In genomic region chr22:24498826-24499225, GRCh38 we compare ENCODE assay signal across 21 cellular contexts. TPM values are rescaled to one million over a fixed set of nuclear protein-coding genes. Genes with fewer than 3 reads are reported as not detected.
"Had no signal": no experiment of that assay in that cellular context is flagged by ENCODE, and none has a peak within 500 bp of the region (broad histone marks: within the 10 kb centered on the region; RNA-seq: fewer than 3 reads in every experiment).

No MANE protein-coding gene starts in this region.

- H2AFZ ChIP-seq: parathyroid adenoma had no signal

- H3K36me3 Mint-ChIP-seq: activated naive CD8-positive, alpha-beta T cell treated with anti-CD3 and anti-CD28 coated beads for 36 hours; natural killer cell had no signal

- H3K9me3 Mint-ChIP-seq: activated B cell treated with CpG ODN at 0.5 μM for 24 hours; activated naive CD8-positive, alpha-beta T cell treated with anti-CD3 and anti-CD28 coated beads for 36 hours; activated T-cell treated with anti-CD3 and anti-CD28 coated beads, Interleukin-2, amount 50 U/mL, for 4 hours; natural killer cell; T-helper 1 cell treated with Interleukin-12 subunit alpha and Interleukin-12 subunit beta and Interleukin-4 antibody, amounts not matched to agents 30 μg/mL and 1 μg/mL, for 36 hours had no signal

- ATAC-seq: foreskin keratinocyte; left lung; stimulated activated naive CD8-positive, alpha-beta T cell treated with anti-CD3 and anti-CD28 coated beads, Interleukin-15, Interleukin-2, amounts not matched to agents 100 U/mL and 50 U/mL, for 24 hours had no signal

- H3K9ac ChIP-seq: parathyroid adenoma had no signal

- H3K4me1 ChIP-seq: foreskin keratinocyte, parathyroid adenoma had no signal

- H3K36me3 ChIP-seq: left lung, sigmoid colon had no signal

- H3K4me3 ChIP-seq: left lung, sigmoid colon had no signal

- DNase-seq: activated B cell treated with CpG ODN at 0.5 μM for 24 hours; activated CD4-positive, alpha-beta T cell treated with anti-CD3 and anti-CD28 coated beads for 36 hours; activated CD4-positive, alpha-beta T cell treated with anti-CD3 and anti-CD28 coated beads, Interleukin-2, amount 50 U/mL, for 4 hours; activated CD8-positive, alpha-beta memory T cell treated with anti-CD3 and anti-CD28 coated beads, Interleukin-2, amount 50 U/mL, for 48 hours; activated naive CD4-positive, alpha-beta T cell treated with Interleukin-2 at 50 U/mL for 16 hours; activated naive CD8-positive, alpha-beta T cell treated with anti-CD3 and anti-CD28 coated beads for 36 hours; activated T-cell treated with anti-CD3 and anti-CD28 coated beads, Interleukin-2, amount 50 U/mL, for 4 hours; amniotic stem cell; foreskin keratinocyte; left lung; natural killer cell; sigmoid colon; stimulated activated CD4-positive, alpha-beta T cell treated with anti-CD3 and anti-CD28 coated beads, Interleukin-2, amount 100 ng/mL, for 48 hours; stimulated activated naive CD8-positive, alpha-beta T cell treated with anti-CD3 and anti-CD28 coated beads, Interleukin-15, Interleukin-2, amounts not matched to agents 100 U/mL and 50 U/mL, for 24 hours; T1000 had no signal

- H3K79me2 ChIP-seq: parathyroid adenoma had no signal

- H3K4me3 Mint-ChIP-seq: activated B cell treated with CpG ODN at 0.5 μM for 24 hours; activated CD4-positive, alpha-beta T cell treated with anti-CD3 and anti-CD28 coated beads for 36 hours; activated naive CD8-positive, alpha-beta T cell treated with anti-CD3 and anti-CD28 coated beads for 36 hours; activated T-cell treated with anti-CD3 and anti-CD28 coated beads, Interleukin-2, amount 50 U/mL, for 4 hours; natural killer cell; T-helper 1 cell treated with Interleukin-12 subunit alpha and Interleukin-12 subunit beta and Interleukin-4 antibody, amounts not matched to agents 30 μg/mL and 1 μg/mL, for 36 hours had no signal

- H3K9me3 ChIP-seq: left lung, sigmoid colon had no signal

- H3K27ac ChIP-seq: foreskin keratinocyte, parathyroid adenoma, sigmoid colon had no signal

- H3K27ac Mint-ChIP-seq: activated B cell treated with CpG ODN at 0.5 μM for 24 hours; activated CD4-positive, alpha-beta T cell treated with anti-CD3 and anti-CD28 coated beads for 36 hours; activated naive CD8-positive, alpha-beta T cell treated with anti-CD3 and anti-CD28 coated beads for 36 hours; natural killer cell; T-helper 1 cell treated with Interleukin-12 subunit alpha and Interleukin-12 subunit beta and Interleukin-4 antibody, amounts not matched to agents 30 μg/mL and 1 μg/mL, for 36 hours had no signal

RNA-seq across cellular contexts. Expression of gene UPB1, which starts 3.7 kb away (rescaled TPM):
- total RNA-seq: activated CD8-positive, alpha-beta memory T cell treated with anti-CD3 and anti-CD28 coated beads for 36 hours; bronchial epithelial cell; foreskin keratinocyte; kidney epithelial cell; lung microvascular endothelial cell had no signal
- polyA plus RNA-seq: foreskin keratinocyte had no signal
